9 cellular contexts compared by ENCODE assay signal in genomic region chr4:156971168-156971601, GRCh38. TPM values are rescaled to one million over a fixed set of nuclear protein-coding genes. Genes with fewer than 3 reads are reported as not detected.
DNase-seq lines count a peak whose midpoint lies in the region; FAIRE-seq lines count a peak whose summit lies in the region.
"Had no signal": no experiment of that assay in that cellular context is flagged by ENCODE, and none has a peak within 500 bp of the region (broad histone marks: within the 10 kb centered on the region; RNA-seq: fewer than 3 reads in every experiment).

No MANE protein-coding gene starts in this region.

- peak overlapping the region; percentile 59 for H3K4me3 Mint-ChIP-seq in activated naive CD8-positive, alpha-beta T cell

- H3K27ac ChIP-seq in small intestine (ENCODE audit: low read depth in 1 of 2, low read length in 1 of 2): peak overlapping the region; percentile 9 to 84

- H3K4me1 Mint-ChIP-seq in activated naive CD8-positive, alpha-beta T cell (ENCODE audit: low read depth): peaks cover 11% of the 10 kb centered on the region

- no peaks in the 10 kb centered on the region for H3K36me3 Mint-ChIP-seq in activated naive CD8-positive, alpha-beta T cell
- H3K36me3 Mint-ChIP-seq: CD4-positive, CD25-positive, alpha-beta regulatory T cell had no signal

- H3K36me3 ChIP-seq in small intestine (ENCODE audit: control insufficient read depth in 2 of 2, insufficient read depth in 2 of 2, low read length in 2 of 2): no peaks in the 10 kb centered on the region

- peaks cover 0 to 2% of the 10 kb centered on the region in 2 donors for H3K4me1 ChIP-seq in small intestine (ENCODE audit: control insufficient read depth in 2 of 2, insufficient read depth in 1 of 2, low read depth in 1 of 2, low read length in 1 of 2)

- H3K27me3 ChIP-seq in small intestine (ENCODE audit: control insufficient read depth in 2 of 2, insufficient read depth in 2 of 2, low read length in 2 of 2): peaks cover 0 to 3% of the 10 kb centered on the region in 2 donors

- H3K27me3 Mint-ChIP-seq in activated naive CD8-positive, alpha-beta T cell: peaks cover 51% of the 10 kb centered on the region

- no peaks in the 10 kb centered on the region for H3K9me3 ChIP-seq in small intestine (ENCODE audit: control insufficient read depth, low read depth)

- WGBS in small intestine, 3 donors: 1 to 4% (median 2%) methylated on average over 16 to 44 of the region's 44 CpGs

- no peak overlapping the region for H3K27ac Mint-ChIP-seq in activated naive CD8-positive, alpha-beta T cell
- H3K27ac Mint-ChIP-seq: CD4-positive, CD25-positive, alpha-beta regulatory T cell had no signal

- H3K9me3 Mint-ChIP-seq in activated naive CD8-positive, alpha-beta T cell (ENCODE audit: low read depth): peaks cover 10% of the 10 kb centered on the region

- no peak for FAIRE-seq in small intestine (lab: Jason Lieb, UNC)

- DNase-seq in NCI-H82 (lab: John Stamatoyannopoulos, UW): peak; percentile 54
- no peak for DNase-seq in NCI-H82 treated with DMSO at 0.1 percent for 48 hours (lab: John Stamatoyannopoulos, UW; ENCODE audit: unreplicated experiment)
- DNase-seq in small intestine: no peak
- no peak for DNase-seq in amniotic stem cell (lab: John Stamatoyannopoulos, UW)
- DNase-seq in NCI-H446 treated with DMSO at 0.1 percent for 48 hours (lab: John Stamatoyannopoulos, UW): no peak
- no peak for DNase-seq in NCI-H1436 treated with DMSO at 0.1 percent for 48 hours (lab: John Stamatoyannopoulos, UW)
- DNase-seq: CD4-positive, CD25-positive, alpha-beta regulatory T cell had no signal

- peak overlapping the region; percentile 58 for H3K4me3 ChIP-seq in iPS-11a (ENCODE audit: low read depth, low read length)
- peak overlapping the region; percentile 54 to 96 for H3K4me3 ChIP-seq in small intestine (ENCODE audit: low read depth in 1 of 2, low read length in 2 of 2)

RNA-seq across cellular contexts. Expression of gene PDGFC, which starts 0.4 kb away (rescaled TPM):
- polyA plus RNA-seq in small intestine: 1 to 10 TPM; 2.4 to 3.9 (median 2.5) TPM
- polyA plus RNA-seq: CD4-positive, CD25-positive, alpha-beta regulatory T cell had no signal
